ENCODE assay signal across 8 cellular contexts in genomic region chr22:49853981-49854791, GRCh38. TPM values are rescaled to one million over a fixed set of nuclear protein-coding genes. Genes with fewer than 3 reads are reported as not detected.
DNase-seq lines count a peak whose midpoint lies in the region; ATAC-seq and TF ChIP-seq lines count a peak whose summit lies in the region.

No MANE protein-coding gene starts in this region.

- WGBS in transverse colon (ENCODE audit: low coverage in 1 of 2), 2 donors, result 0% methylated on average over 2 to 42 of the region's 99 CpGs

- H3K9me3 ChIP-seq in Peyer's patch (no peaks in the 10 kb centered on the region), lower lobe of right lung (no peaks in the 10 kb centered on the region), transverse colon (no peaks in the 10 kb centered on the region)

- peak overlapping the region; percentile 66 to 88 (median 74) for H3K4me3 ChIP-seq in Peyer's patch
- H3K4me3 ChIP-seq in choroid plexus epithelial cell (ENCODE audit: low read depth, low read length), result peak overlapping the region; percentile 79
- H3K4me3 ChIP-seq in lower lobe of right lung, result peak overlapping the region; percentile 72
- H3K4me3 ChIP-seq in transverse colon, result peak overlapping the region; percentile 25 to 88 (median 67)

- TF ChIP-seq POLR2A in Peyer's patch (IDR thresholded peaks at IDR 0.05), result no peak
- TF ChIP-seq POLR2A in transverse colon (IDR thresholded peaks at IDR 0.05), result no peak

- TF ChIP-seq CTCF in Peyer's patch (IDR thresholded peaks at IDR 0.05) (no peak), choroid plexus epithelial cell (conservative IDR thresholded peaks at IDR 0.05; ENCODE audit: low read depth, low read length) (no peak), lower lobe of right lung (IDR thresholded peaks at IDR 0.05) (no peak), transverse colon (IDR thresholded peaks at IDR 0.05) (no peak)

- TF ChIP-seq EP300 in transverse colon (IDR thresholded peaks at IDR 0.05; ENCODE audit: low read depth), result no peak

- in situ Hi-C loops in transverse colon (cut with MboI; ENCODE audit: low pct_ligation_motif_present in 1 of 4, low pct_unique_long_range_greater_than_20kb in 1 of 4, low sequenced_read_pairs in 3 of 4), result loop anchor here in 1 of 4 donors (25.0 kb wide), 1 partner anchor 108 kb away; the partner anchor contains the start of gene PIM3

- H3K36me3 ChIP-seq in Peyer's patch (no peaks in the 10 kb centered on the region), lower lobe of right lung (no peaks in the 10 kb centered on the region), transverse colon (no peaks in the 10 kb centered on the region)

- intact Hi-C loops in lower lobe of right lung (cut with DNase I), result no loop called here
- intact Hi-C loops in transverse colon (cut with DNase I; ENCODE audit: low total_unique reads), result no loop called here

- peaks cover 6 to 29% (median 18%) of the 10 kb centered on the region in 4 donors for H3K4me1 ChIP-seq in Peyer's patch
- H3K4me1 ChIP-seq in lower lobe of right lung, result peaks cover 35% of the 10 kb centered on the region
- peaks cover 16 to 39% (median 34%) of the 10 kb centered on the region in 4 donors for H3K4me1 ChIP-seq in transverse colon

- peak overlapping the region; percentile 67 to 89 (median 72) for H3K27ac ChIP-seq in Peyer's patch
- H3K27ac ChIP-seq in lower lobe of right lung, result peak overlapping the region; percentile 80
- H3K27ac ChIP-seq in transverse colon, result peak overlapping the region; percentile 77 to 90 (median 83)

- ATAC-seq in GM18511 (IDR thresholded peaks at IDR 0.05; ENCODE audit: unreplicated experiment) (peak; percentile 22), HG02981 (IDR thresholded peaks at IDR 0.05; ENCODE audit: unreplicated experiment) (peak; percentile 25), lower lobe of right lung (no peak)

- H3K27me3 ChIP-seq in Peyer's patch, result peaks cover 0 to 13% of the 10 kb centered on the region in 2 donors
- peaks cover 17% of the 10 kb centered on the region for H3K27me3 ChIP-seq in lower lobe of right lung (ENCODE audit: low read depth)
- peaks cover 15% of the 10 kb centered on the region for H3K27me3 ChIP-seq in transverse colon

- DNase-seq in AML-193 (lab: John Stamatoyannopoulos, UW) (peak; percentile 13 to 32), Peyer's patch (peak in 2 of 3 donors; percentile 67), choroid plexus epithelial cell (ENCODE audit: low read depth) (peak; percentile 34), lower lobe of right lung (peak; percentile 65), transverse colon (peak; percentile 50), NCI-H774 (lab: John Stamatoyannopoulos, UW) (no peak)

RNA-seq across cellular contexts. Expression of gene ZBED4, which starts 0.5 kb away (rescaled TPM):
- total RNA-seq in Peyer's patch (10 to 100 TPM; 14.9 to 24.0 (median 20.9) TPM), lower lobe of right lung (12.7 TPM), transverse colon (10 to 100 TPM; 19.9 to 30.7 (median 24.9) TPM)

RNA-seq across cellular contexts. Expression of gene BRD1, which starts 26.5 kb away (rescaled TPM):
- total RNA-seq in Peyer's patch (100 to 1,000 TPM in 1 of 4 donors, 10 to 100 TPM in 3; 54.1 to 126 (median 78.5) TPM), lower lobe of right lung (37.4 TPM), transverse colon (10 to 100 TPM; 43.4 to 70.5 (median 50.3) TPM)

Comparison
In these comparisons a context has a peak if more than half of its experiments do, and no peak if none do; other contexts are left out.
1. ATAC-seq: peak in GM18511 (single experiment) and HG02981 (single experiment); none in lower lobe of right lung (0 of 2).
2. Peak in every context shown above with its lines, with median percentiles within 50 percentile points of each other: H3K27ac ChIP-seq and H3K4me3 ChIP-seq.